ENCODE assay signal across 8 cellular contexts in the genomic region with DNA sequence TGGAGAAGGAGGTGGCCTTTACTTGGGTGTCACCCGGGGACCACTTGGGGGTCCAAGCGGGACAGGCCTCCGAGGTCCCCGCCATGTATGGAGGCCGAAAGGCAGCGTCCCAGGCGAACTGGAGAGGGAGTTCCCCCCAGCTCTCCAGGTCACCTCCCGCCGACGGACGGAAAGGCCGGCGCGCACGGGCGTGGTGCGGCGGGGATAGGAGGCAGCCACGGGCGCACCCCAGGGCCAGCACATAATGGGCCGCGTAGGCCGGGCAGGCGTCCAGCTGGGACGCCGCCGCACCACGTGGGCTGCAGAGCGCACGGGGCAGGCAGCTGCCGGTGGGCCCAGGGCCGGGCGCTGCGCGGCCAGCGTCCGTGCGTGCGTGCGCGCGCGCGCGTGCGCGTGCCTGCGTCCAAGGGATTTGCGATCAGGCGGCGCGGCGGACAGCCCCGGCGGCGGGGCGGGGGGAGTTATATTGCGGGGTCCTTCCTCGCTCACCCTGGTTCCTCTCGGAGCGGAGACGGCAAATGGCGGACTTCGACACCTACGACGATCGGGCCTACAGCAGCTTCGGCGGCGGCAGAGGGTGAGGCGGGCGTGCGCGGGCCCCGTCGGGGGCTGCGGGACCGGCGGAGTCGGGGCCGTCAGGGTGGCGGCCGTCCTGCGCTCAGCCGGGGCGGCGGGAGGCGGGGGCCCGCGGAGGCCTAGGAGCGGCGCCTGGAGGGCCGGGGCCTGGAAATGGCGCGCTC. TPM values are rescaled to one million over a fixed set of nuclear protein-coding genes. Genes with fewer than 3 reads are reported as not detected.
DNase-seq lines count a peak whose midpoint lies in the region; ATAC-seq and TF ChIP-seq lines count a peak whose summit lies in the region.

A gene (plus strand): TSS at position 491 of the 740 bp plus-strand sequence. CDS start 28 bp downstream, at position 519.

- H3K9me3 Mint-ChIP-seq in activated B cell treated with CpG ODN at 0.5 μM for 24 hours (no peaks in the 10 kb centered on the region), immature natural killer cell (no peaks in the 10 kb centered on the region)

- H3K27ac Mint-ChIP-seq in activated B cell treated with CpG ODN at 0.5 μM for 24 hours (peak within 1 kb of the TSS; percentile 89), immature natural killer cell (peak within 1 kb of the TSS; percentile 90 to 97 (median 94))

- POLR2A ChIA-PET in activated B cell treated with CpG ODN at 0.5 μM for 24 hours (lab: Charles Lee) = interaction anchor here (0.6 to 3.6 kb wide), 16 partner anchors 10 to 116 kb away, joined by 3 to 33 read pairs (median 4); a partner anchor contains a TSS

- DNase-seq in AG08396 (ENCODE audit: low spot score) (peak; percentile 98), NCI-H345 (lab: John Stamatoyannopoulos, UW) (peak; percentile 95), activated B cell treated with CpG ODN at 0.5 μM for 24 hours (peak; percentile 99), cardiac fibroblast (ENCODE audit: low read depth in 2 of 2) (peak; percentile 96 to 98), immature natural killer cell (peak; percentile 96), smooth muscle cell of the brain vasculature (ENCODE audit: low read depth, low spot score) (peak; percentile 89)

- H3K4me3 ChIP-seq in cardiac fibroblast (replicated peaks in 1 of 2; ENCODE audit: low read depth in 2 of 2, low read length in 2 of 2) = peak within 1 kb of the TSS; percentile 71 to 84

- intact Hi-C loops in activated B cell treated with CpG ODN at 0.5 μM for 24 hours (cut with micrococcal nuclease) = loop anchor here (1.0 to 10.0 kb wide), 7 partner anchors 9 to 1741 kb away; a partner anchor contains a TSS

- TF ChIP-seq CTCF in activated B cell treated with CpG ODN at 0.5 μM for 24 hours (IDR thresholded peaks at IDR 0.05) (no peak), cardiac fibroblast (IDR thresholded peaks at IDR 0.05; ENCODE audit: low read depth, low read length) (no peak)

- H3K36me3 Mint-ChIP-seq in activated B cell treated with CpG ODN at 0.5 μM for 24 hours (ENCODE audit: low read depth) = peaks cover 24% of the 10 kb centered on the region
- peaks cover 0 to 4% (median 0%) of the 10 kb centered on the region in 3 donors for H3K36me3 Mint-ChIP-seq in immature natural killer cell

- CTCF ChIA-PET in activated B cell treated with CpG ODN at 0.5 μM for 24 hours (lab: Charles Lee) = interaction anchor here (0.8 to 2.2 kb wide), 4 partner anchors 10 to 226 kb away, joined by 3 to 11 read pairs (median 6); no protein-coding TSS in a partner anchor

- peak within 1 kb of the TSS; percentile 91 for H3K4me3 Mint-ChIP-seq in activated B cell treated with CpG ODN at 0.5 μM for 24 hours
- peak within 1 kb of the TSS; percentile 92 to 94 (median 92) for H3K4me3 Mint-ChIP-seq in immature natural killer cell

- H3K4me1 Mint-ChIP-seq in activated B cell treated with CpG ODN at 0.5 μM for 24 hours (peaks cover 47% of the 10 kb centered on the region), immature natural killer cell (peaks cover 48 to 60% of the 10 kb centered on the region in 2 donors)

- H3K27me3 Mint-ChIP-seq in activated B cell treated with CpG ODN at 0.5 μM for 24 hours = no peaks in the 10 kb centered on the region
- H3K27me3 Mint-ChIP-seq in immature natural killer cell (ENCODE audit: low read depth in 3 of 3) = peaks cover 1 to 6% (median 4%) of the 10 kb centered on the region in 3 donors

- ATAC-seq in GM19023 (IDR thresholded peaks at IDR 0.05; ENCODE audit: unreplicated experiment) (peak; percentile 88), HG03196 (IDR thresholded peaks at IDR 0.05; ENCODE audit: unreplicated experiment) (peak; percentile 83), activated B cell treated with CpG ODN at 0.5 μM for 24 hours (ENCODE audit: low read depth) (peak; percentile 80)

RNA-seq across cellular contexts. Expression of the gene that starts here (rescaled TPM):
- total RNA-seq in activated B cell treated with CpG ODN at 0.5 μM for 24 hours = 263 and 280 TPM in 2 replicates
- polyA plus RNA-seq in immature natural killer cell = 100 to 1,000 TPM; 177 to 278 (median 246) TPM

Comparison
In these comparisons a context has a peak if more than half of its experiments do, and no peak if none do; other contexts are left out.
1. Peak in every context shown above with its lines: DNase-seq, ATAC-seq and H3K4me3 ChIP-seq.